In the genomic region with DNA sequence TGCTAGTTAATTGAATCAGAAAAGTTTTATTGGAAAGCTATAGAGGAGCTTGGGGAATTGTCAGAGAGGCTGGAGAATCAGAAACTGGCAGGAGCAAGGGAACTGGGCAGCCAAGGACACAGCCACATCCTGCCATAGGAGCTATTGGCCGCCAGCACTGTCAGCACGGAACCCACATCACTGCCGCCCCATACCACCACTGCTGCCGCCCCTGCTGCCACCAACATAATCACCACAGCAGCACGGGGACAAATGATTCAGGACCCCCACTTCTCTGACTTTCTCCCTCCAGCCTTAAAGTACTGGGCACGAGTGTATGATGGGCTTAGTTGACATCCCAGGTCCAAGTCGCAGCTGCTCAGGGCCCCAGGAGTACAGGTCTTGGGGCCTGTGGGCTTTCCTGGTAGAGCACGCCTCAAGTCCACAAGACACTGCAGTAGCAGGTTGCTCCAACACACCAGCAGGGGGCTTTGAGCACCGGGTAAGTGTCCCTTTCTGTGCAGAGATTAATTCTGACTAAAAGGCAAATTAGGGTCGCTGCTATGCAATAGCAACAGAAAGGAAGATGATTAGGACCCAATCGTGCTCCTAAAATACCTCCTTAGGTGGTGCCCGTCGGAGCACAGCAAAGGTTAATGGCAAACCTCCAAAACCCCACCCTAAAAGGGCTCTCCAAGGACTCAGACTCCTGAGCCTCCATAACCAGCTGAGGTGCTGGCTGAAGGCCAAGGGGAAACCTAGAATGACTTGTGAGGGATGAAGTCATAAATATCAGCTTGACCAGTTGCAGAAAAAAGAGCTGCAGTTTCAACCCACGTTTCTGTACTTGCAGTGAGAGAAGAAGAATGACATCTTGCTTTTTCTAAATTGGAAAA, we compare ENCODE assay signal across 8 cellular contexts. TPM values are rescaled to one million over a fixed set of nuclear protein-coding genes. Genes with fewer than 3 reads are reported as not detected.
DNase-seq lines count a peak whose midpoint lies in the region; ATAC-seq and TF ChIP-seq lines count a peak whose summit lies in the region.

No MANE protein-coding gene starts in this region.

- 34 to 37% methylated on average over 14 of the region's 14 CpGs for WGBS in aorta, 2 donors

- TF ChIP-seq POLR2A in Peyer's patch (IDR thresholded peaks at IDR 0.05) = no peak

- intact Hi-C loops in aorta (cut with DNase I) = no loop called here

- H3K9me3 ChIP-seq in Peyer's patch = no peaks in the 10 kb centered on the region
- H3K9me3 ChIP-seq in aorta (ENCODE audit: control insufficient read depth, low read length) = no peaks in the 10 kb centered on the region

- H3K27me3 ChIP-seq in Peyer's patch (no peaks in the 10 kb centered on the region), aorta (ENCODE audit: control insufficient read depth in 1 of 2, insufficient read depth in 2 of 2, low read length in 1 of 2) (no peaks in the 10 kb centered on the region)

- DNase-seq in NCI-H2081 (lab: John Stamatoyannopoulos, UW) = peak; percentile 6 to 12
- DNase-seq in NCI-H2081 treated with DMSO at 0.1 percent for 48 hours (lab: John Stamatoyannopoulos, UW) = no peak
- DNase-seq in Peyer's patch = peak in 1 of 3 donors; percentile 54
- peak; percentile 26 for DNase-seq in cerebellar cortex (ENCODE audit: low spot score)
- DNase-seq in lung microvascular endothelial cell (ENCODE audit: low read depth in 2 of 2) = peak; percentile 54 to 83
- peak in 1 of 2 donors; percentile 83 for DNase-seq in aorta

- H3K4me3 ChIP-seq in Peyer's patch = no peak overlapping the region
- H3K4me3 ChIP-seq in aorta (ENCODE audit: low read length in 2 of 2) = no peak overlapping the region

- no peaks in the 10 kb centered on the region for H3K36me3 ChIP-seq in Peyer's patch
- H3K36me3 ChIP-seq in aorta (ENCODE audit: control insufficient read depth in 1 of 2, insufficient read depth in 2 of 2, low read length in 1 of 2) = no peaks in the 10 kb centered on the region

- peak in 4 of 6 experiments; percentile 14 to 33 (median 32) for TF ChIP-seq CTCF in Peyer's patch (IDR thresholded peaks at IDR 0.05)

- ATAC-seq in GM21447 (IDR thresholded peaks at IDR 0.05; ENCODE audit: unreplicated experiment) (peak; percentile 83), HG03571 (IDR thresholded peaks at IDR 0.05; ENCODE audit: unreplicated experiment) (peak; percentile 84), aorta (ENCODE audit: low FRiP score) (peak; percentile 23)

- no peak overlapping the region for H3K27ac ChIP-seq in Peyer's patch
- peak overlapping the region in 1 of 2 donors; percentile 36 for H3K27ac ChIP-seq in aorta (ENCODE audit: low read depth in 1 of 2, low read length in 2 of 2)

- no peaks in the 10 kb centered on the region for H3K4me1 ChIP-seq in Peyer's patch
- H3K4me1 ChIP-seq in aorta (ENCODE audit: control insufficient read depth in 1 of 2, insufficient read depth in 2 of 2, low read length in 2 of 2) = no peaks in the 10 kb centered on the region

RNA-seq across cellular contexts. Expression of a gene that starts 6.8 kb away (rescaled TPM):
- total RNA-seq in Peyer's patch (10 to 100 TPM in 1 of 4 donors, 1 to 10 TPM in 3; 4.2 to 50.3 (median 6.1) TPM), lung microvascular endothelial cell (9.2 and 16.3 TPM in 2 replicates), aorta (10 to 100 TPM; 26.1 to 28.1 TPM)
- 10 to 100 TPM; 11.1 to 33.3 TPM for polyA plus RNA-seq in aorta

Comparison
In these comparisons a context has a peak if more than half of its experiments do, and no peak if none do; other contexts are left out.
1. ATAC-seq: peak in every context shown above with its lines; median percentile 84 in HG03571; 83 in GM21447; 23 in aorta.